ENCODE assay signal across 10 cellular contexts in the genomic region with DNA sequence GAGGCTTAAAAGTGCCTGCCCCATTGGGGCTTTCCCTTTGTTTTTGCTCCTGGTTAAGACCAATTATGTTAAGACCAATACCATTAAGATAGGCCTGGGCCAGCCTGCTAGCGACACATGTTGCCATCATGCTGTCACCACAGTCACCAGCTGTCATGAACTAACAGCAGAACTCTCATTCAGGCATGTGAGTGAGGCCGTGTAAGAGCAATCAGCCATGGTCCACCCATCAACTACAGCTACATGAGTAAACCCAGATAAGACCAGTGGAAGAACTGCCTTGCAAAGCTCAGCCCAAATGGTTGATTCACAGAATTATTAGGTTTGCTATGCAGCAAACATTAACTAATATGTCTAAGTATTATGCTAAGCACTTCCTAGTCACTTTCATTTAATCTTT. TPM values are rescaled to one million over a fixed set of nuclear protein-coding genes. Genes with fewer than 3 reads are reported as not detected.
"Had no signal": no experiment of that assay in that cellular context is flagged by ENCODE, and none has a peak within 500 bp of the region (broad histone marks: within the 10 kb centered on the region; RNA-seq: fewer than 3 reads in every experiment).

No MANE protein-coding gene starts in this region.

- ATAC-seq: GM23338, HCT116 had no signal

- H3K9me3 ChIP-seq: HAP-1 had no signal

- H3K27ac ChIP-seq: KMS-11 had no signal

- H3K4me1 ChIP-seq: HAP-1 had no signal

- H3K4me3 ChIP-seq: GM23338, HAP-1 had no signal

- H3K9ac ChIP-seq: KMS-11 had no signal

- DNase-seq: IMR-90, KBM-7 had no signal

- FAIRE-seq: H1, H54, HTR-8/SVneo had no signal

- H3K36me3 ChIP-seq: HAP-1 had no signal

- H3K4me2 ChIP-seq: GM23338, KMS-11 had no signal

- H2AFZ ChIP-seq: GM23338 had no signal

RNA-seq across cellular contexts. Expression of a gene that starts 19.9 kb away (rescaled TPM):
- total RNA-seq: H1, HT-29, IMR-90 had no signal
- polyA plus RNA-seq: GM23338, H1, IMR-90 had no signal
